In the genomic region with DNA sequence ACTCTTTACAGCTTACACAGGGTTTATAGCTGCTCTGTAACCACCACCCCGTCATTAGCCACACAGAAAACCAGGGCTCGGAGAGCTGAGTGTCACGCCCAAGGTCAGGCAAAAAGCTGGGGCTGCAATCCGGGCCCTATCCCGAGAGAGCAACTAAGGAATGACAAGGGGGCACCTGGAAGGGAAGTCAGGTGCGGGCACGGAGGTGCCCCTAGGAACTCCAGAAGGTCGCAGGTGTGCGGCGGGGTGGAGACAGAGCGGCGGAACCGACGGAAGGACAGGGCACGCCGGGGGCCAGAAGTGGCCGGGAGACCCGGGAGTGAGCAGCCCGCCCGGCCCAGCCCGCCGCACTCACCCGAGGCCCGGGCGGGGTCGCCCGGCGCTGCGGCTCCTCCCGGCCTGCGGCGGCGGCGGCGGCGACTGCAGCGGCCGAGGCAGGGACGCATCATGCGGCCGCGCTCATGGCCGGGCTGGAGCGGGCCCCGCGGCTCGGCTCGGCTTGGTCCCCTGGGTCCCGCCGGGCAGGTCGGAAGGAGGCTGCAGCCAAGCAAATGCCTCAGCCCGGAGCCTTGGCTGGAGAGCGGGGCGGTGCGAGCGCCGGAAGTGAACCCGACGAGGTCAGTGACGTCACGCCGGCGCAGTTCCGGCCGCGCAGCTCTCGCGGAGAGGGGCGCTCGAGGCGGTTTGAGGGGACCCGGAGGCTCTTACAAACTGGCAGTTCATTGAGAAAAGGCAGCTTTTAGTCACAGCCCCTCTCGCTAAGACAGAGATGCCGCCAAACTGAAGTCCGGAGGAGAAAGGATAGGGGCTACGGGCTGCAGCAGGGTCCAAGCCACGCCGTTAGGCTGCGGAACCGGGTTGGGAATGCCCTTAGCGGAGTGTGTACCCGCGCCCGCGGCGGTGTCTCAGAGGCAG, we compare ENCODE assay signal across 1 cellular context.
TF ChIP-seq lines count a peak whose summit lies in the region.

A gene with protein sequence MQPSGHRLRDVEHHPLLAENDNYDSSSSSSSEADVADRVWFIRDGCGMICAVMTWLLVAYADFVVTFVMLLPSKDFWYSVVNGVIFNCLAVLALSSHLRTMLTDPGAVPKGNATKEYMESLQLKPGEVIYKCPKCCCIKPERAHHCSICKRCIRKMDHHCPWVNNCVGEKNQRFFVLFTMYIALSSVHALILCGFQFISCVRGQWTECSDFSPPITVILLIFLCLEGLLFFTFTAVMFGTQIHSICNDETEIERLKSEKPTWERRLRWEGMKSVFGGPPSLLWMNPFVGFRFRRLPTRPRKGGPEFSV (minus strand): TSS at position 605 of the 915 bp plus-strand sequence. CDS start 20,917 bp downstream, outside the sequence.

TF ChIP-seq in GM12878, 131 proteins besides CTCF, POLR2A, EP300 and RAD21 (continued from another document):
- TF ChIP-seq, protein P1, sequence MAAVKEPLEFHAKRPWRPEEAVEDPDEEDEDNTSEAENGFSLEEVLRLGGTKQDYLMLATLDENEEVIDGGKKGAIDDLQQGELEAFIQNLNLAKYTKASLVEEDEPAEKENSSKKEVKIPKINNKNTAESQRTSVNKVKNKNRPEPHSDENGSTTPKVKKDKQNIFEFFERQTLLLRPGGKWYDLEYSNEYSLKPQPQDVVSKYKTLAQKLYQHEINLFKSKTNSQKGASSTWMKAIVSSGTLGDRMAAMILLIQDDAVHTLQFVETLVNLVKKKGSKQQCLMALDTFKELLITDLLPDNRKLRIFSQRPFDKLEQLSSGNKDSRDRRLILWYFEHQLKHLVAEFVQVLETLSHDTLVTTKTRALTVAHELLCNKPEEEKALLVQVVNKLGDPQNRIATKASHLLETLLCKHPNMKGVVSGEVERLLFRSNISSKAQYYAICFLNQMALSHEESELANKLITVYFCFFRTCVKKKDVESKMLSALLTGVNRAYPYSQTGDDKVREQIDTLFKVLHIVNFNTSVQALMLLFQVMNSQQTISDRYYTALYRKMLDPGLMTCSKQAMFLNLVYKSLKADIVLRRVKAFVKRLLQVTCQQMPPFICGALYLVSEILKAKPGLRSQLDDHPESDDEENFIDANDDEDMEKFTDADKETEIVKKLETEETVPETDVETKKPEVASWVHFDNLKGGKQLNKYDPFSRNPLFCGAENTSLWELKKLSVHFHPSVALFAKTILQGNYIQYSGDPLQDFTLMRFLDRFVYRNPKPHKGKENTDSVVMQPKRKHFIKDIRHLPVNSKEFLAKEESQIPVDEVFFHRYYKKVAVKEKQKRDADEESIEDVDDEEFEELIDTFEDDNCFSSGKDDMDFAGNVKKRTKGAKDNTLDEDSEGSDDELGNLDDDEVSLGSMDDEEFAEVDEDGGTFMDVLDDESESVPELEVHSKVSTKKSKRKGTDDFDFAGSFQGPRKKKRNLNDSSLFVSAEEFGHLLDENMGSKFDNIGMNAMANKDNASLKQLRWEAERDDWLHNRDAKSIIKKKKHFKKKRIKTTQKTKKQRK (IDR thresholded peaks at IDR 0.05; ENCODE audit: low read depth, low read length) = no peak
- TF ChIP-seq TCF3 (IDR thresholded peaks at IDR 0.05; ENCODE audit: borderline replicate concordance, insufficient read depth, low read depth, low read length) = peak; percentile 27; the same call in 1 of the 2 replicates
- no peak for TF ChIP-seq RFX5 (IDR thresholded peaks at IDR 0.05; ENCODE audit: low read depth, low read length)
- no peak for TF ChIP-seq TARDBP (IDR thresholded peaks at IDR 0.05; ENCODE audit: borderline replicate concordance)
- TF ChIP-seq SMAD1 (IDR thresholded peaks at IDR 0.05; ENCODE audit: low read depth, partially characterized antibody) = no peak
- TF ChIP-seq, protein P2, sequence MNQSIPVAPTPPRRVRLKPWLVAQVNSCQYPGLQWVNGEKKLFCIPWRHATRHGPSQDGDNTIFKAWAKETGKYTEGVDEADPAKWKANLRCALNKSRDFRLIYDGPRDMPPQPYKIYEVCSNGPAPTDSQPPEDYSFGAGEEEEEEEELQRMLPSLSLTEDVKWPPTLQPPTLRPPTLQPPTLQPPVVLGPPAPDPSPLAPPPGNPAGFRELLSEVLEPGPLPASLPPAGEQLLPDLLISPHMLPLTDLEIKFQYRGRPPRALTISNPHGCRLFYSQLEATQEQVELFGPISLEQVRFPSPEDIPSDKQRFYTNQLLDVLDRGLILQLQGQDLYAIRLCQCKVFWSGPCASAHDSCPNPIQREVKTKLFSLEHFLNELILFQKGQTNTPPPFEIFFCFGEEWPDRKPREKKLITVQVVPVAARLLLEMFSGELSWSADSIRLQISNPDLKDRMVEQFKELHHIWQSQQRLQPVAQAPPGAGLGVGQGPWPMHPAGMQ (IDR thresholded peaks at IDR 0.05; ENCODE audit: borderline replicate concordance) = no peak
- no peak for TF ChIP-seq SMARCA5 (IDR thresholded peaks at IDR 0.05)
- TF ChIP-seq, protein P3, sequence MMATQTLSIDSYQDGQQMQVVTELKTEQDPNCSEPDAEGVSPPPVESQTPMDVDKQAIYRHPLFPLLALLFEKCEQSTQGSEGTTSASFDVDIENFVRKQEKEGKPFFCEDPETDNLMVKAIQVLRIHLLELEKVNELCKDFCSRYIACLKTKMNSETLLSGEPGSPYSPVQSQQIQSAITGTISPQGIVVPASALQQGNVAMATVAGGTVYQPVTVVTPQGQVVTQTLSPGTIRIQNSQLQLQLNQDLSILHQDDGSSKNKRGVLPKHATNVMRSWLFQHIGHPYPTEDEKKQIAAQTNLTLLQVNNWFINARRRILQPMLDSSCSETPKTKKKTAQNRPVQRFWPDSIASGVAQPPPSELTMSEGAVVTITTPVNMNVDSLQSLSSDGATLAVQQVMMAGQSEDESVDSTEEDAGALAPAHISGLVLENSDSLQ (IDR thresholded peaks at IDR 0.05) = peak; percentile 22; the same call in 1 of the 2 replicates
- no peak; the same call in 2 of the 3 replicates for TF ChIP-seq POU2F2 (IDR thresholded peaks at IDR 0.05; ENCODE audit: borderline replicate concordance, low read depth, low read length)
- no peak for TF ChIP-seq SREBF2 (IDR thresholded peaks at IDR 0.05; ENCODE audit: low read length)
- TF ChIP-seq ETV6 (conservative IDR thresholded peaks at IDR 0.05 in 1 of 2, IDR thresholded peaks at IDR 0.05 in 1 of 2; ENCODE audit: borderline replicate concordance in 1 of 2, low read depth in 1 of 2) = no peak
- TF ChIP-seq, protein P4, sequence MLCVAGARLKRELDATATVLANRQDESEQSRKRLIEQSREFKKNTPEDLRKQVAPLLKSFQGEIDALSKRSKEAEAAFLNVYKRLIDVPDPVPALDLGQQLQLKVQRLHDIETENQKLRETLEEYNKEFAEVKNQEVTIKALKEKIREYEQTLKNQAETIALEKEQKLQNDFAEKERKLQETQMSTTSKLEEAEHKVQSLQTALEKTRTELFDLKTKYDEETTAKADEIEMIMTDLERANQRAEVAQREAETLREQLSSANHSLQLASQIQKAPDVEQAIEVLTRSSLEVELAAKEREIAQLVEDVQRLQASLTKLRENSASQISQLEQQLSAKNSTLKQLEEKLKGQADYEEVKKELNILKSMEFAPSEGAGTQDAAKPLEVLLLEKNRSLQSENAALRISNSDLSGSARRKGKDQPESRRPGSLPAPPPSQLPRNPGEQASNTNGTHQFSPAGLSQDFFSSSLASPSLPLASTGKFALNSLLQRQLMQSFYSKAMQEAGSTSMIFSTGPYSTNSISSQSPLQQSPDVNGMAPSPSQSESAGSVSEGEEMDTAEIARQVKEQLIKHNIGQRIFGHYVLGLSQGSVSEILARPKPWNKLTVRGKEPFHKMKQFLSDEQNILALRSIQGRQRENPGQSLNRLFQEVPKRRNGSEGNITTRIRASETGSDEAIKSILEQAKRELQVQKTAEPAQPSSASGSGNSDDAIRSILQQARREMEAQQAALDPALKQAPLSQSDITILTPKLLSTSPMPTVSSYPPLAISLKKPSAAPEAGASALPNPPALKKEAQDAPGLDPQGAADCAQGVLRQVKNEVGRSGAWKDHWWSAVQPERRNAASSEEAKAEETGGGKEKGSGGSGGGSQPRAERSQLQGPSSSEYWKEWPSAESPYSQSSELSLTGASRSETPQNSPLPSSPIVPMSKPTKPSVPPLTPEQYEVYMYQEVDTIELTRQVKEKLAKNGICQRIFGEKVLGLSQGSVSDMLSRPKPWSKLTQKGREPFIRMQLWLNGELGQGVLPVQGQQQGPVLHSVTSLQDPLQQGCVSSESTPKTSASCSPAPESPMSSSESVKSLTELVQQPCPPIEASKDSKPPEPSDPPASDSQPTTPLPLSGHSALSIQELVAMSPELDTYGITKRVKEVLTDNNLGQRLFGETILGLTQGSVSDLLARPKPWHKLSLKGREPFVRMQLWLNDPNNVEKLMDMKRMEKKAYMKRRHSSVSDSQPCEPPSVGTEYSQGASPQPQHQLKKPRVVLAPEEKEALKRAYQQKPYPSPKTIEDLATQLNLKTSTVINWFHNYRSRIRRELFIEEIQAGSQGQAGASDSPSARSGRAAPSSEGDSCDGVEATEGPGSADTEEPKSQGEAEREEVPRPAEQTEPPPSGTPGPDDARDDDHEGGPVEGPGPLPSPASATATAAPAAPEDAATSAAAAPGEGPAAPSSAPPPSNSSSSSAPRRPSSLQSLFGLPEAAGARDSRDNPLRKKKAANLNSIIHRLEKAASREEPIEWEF (IDR thresholded peaks at IDR 0.05; ENCODE audit: insufficient replicate concordance, low read depth, low read length) = no peak
- TF ChIP-seq KDM1A (IDR thresholded peaks at IDR 0.05; ENCODE audit: borderline replicate concordance) = no peak
- no peak for TF ChIP-seq CEBPB (IDR thresholded peaks at IDR 0.05; ENCODE audit: borderline replicate concordance in 1 of 2, low read depth in 2 of 2, low read length in 2 of 2)
- peak; percentile 74 to 78; a peak in 3 of 4 replicates for TF ChIP-seq IKZF2 (IDR thresholded peaks at IDR 0.05)
- TF ChIP-seq, protein P5, sequence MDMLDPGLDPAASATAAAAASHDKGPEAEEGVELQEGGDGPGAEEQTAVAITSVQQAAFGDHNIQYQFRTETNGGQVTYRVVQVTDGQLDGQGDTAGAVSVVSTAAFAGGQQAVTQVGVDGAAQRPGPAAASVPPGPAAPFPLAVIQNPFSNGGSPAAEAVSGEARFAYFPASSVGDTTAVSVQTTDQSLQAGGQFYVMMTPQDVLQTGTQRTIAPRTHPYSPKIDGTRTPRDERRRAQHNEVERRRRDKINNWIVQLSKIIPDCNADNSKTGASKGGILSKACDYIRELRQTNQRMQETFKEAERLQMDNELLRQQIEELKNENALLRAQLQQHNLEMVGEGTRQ (IDR thresholded peaks at IDR 0.05; ENCODE audit: borderline replicate concordance, low read depth, low read length) = no peak
- TF ChIP-seq RBBP5 (conservative IDR thresholded peaks at IDR 0.05) = no peak
- TF ChIP-seq, protein P6, sequence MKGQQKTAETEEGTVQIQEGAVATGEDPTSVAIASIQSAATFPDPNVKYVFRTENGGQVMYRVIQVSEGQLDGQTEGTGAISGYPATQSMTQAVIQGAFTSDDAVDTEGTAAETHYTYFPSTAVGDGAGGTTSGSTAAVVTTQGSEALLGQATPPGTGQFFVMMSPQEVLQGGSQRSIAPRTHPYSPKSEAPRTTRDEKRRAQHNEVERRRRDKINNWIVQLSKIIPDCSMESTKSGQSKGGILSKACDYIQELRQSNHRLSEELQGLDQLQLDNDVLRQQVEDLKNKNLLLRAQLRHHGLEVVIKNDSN (IDR thresholded peaks at IDR 0.05; ENCODE audit: borderline replicate concordance, extremely low read length, insufficient read depth, low read depth, low read length) = no peak
- TF ChIP-seq IRF4 (IDR thresholded peaks at IDR 0.05; ENCODE audit: low read depth, low read length) = no peak
- TF ChIP-seq PAX8 (IDR thresholded peaks at IDR 0.05) = no peak
- TF ChIP-seq BRCA1 (IDR thresholded peaks at IDR 0.05; ENCODE audit: low read depth, low read length) = peak; percentile 50; the same call in 1 of the 2 replicates
- TF ChIP-seq ZZZ3 (IDR thresholded peaks at IDR 0.05; ENCODE audit: control insufficient read depth, insufficient read length, low read depth) = no peak
- no peak for TF ChIP-seq FOXK2 (IDR thresholded peaks at IDR 0.05)
- peak; percentile 86 for TF ChIP-seq POLR2AphosphoS5 (IDR thresholded peaks at IDR 0.05; ENCODE audit: low read length)
- peak; percentile 71; the same call in 1 of the 2 replicates for TF ChIP-seq MXI1 (IDR thresholded peaks at IDR 0.05; ENCODE audit: low read depth, low read length)
- TF ChIP-seq IKZF1 (conservative IDR thresholded peaks at IDR 0.05) = peak; percentile 90
- peak; percentile 31 for TF ChIP-seq SIX5 (IDR thresholded peaks at IDR 0.05; ENCODE audit: low read depth, low read length, severe bottlenecking)
